Comparison of ENCODE assay signal across 18 cellular contexts in genomic region chr3:183811638-183812037, GRCh38. TPM values are rescaled to one million over a fixed set of nuclear protein-coding genes. Genes with fewer than 3 reads are reported as not detected.
DNase-seq lines count a peak whose midpoint lies in the region; ATAC-seq, FAIRE-seq and TF ChIP-seq lines count a peak whose summit lies in the region.
"Had no signal": no experiment of that assay in that cellular context is flagged by ENCODE, and none has a peak within 500 bp of the region (broad histone marks: within the 10 kb centered on the region; RNA-seq: fewer than 3 reads in every experiment).

No MANE protein-coding gene starts in this region.

- H3K4me3 Mint-ChIP-seq in WTC11 (no peak overlapping the region), progenitor cell of endocrine pancreas (ENCODE audit: low read depth) (no peak overlapping the region)
- H3K4me3 Mint-ChIP-seq in stimulated activated naive B cell treated with anti-CD40 and anti-IgM and Interleukin-4, amounts not matched to agents 10 μg/mL and 1 μg/mL and 100 μg/mL, for 72 hours, result no peak overlapping the region
- H3K4me3 Mint-ChIP-seq: CD8-positive, alpha-beta T cell had no signal

- H3K27me3 ChIP-seq in dorsolateral prefrontal cortex (no peaks in the 10 kb centered on the region), pancreas (no peaks in the 10 kb centered on the region)

- peak overlapping the region; percentile 65; the same call in 1 of the 2 replicates for H3K27ac Mint-ChIP-seq in WTC11
- no peak overlapping the region for H3K27ac Mint-ChIP-seq in stimulated activated naive B cell treated with anti-CD40 and anti-IgM and Interleukin-4, amounts not matched to agents 10 μg/mL and 1 μg/mL and 100 μg/mL, for 72 hours
- H3K27ac Mint-ChIP-seq in progenitor cell of endocrine pancreas, result no peak overlapping the region
- H3K27ac Mint-ChIP-seq: CD8-positive, alpha-beta T cell had no signal

- H3K9me3 Mint-ChIP-seq in WTC11, result no peaks in the 10 kb centered on the region
- no peaks in the 10 kb centered on the region for H3K9me3 Mint-ChIP-seq in stimulated activated naive B cell treated with anti-CD40 and anti-IgM and Interleukin-4, amounts not matched to agents 10 μg/mL and 1 μg/mL and 100 μg/mL, for 72 hours
- no peaks in the 10 kb centered on the region for H3K9me3 Mint-ChIP-seq in progenitor cell of endocrine pancreas (ENCODE audit: low read depth)
- H3K9me3 Mint-ChIP-seq: CD8-positive, alpha-beta T cell had no signal

- H3K27me3 Mint-ChIP-seq in WTC11 (ENCODE audit: low read depth) (no peaks in the 10 kb centered on the region), progenitor cell of endocrine pancreas (no peaks in the 10 kb centered on the region)
- no peaks in the 10 kb centered on the region for H3K27me3 Mint-ChIP-seq in stimulated activated naive B cell treated with anti-CD40 and anti-IgM and Interleukin-4, amounts not matched to agents 10 μg/mL and 1 μg/mL and 100 μg/mL, for 72 hours

- ATAC-seq in WTC11 (no peak), pancreas (peak in 2 of 4 donors; percentile 6 to 7), GM18519 (IDR thresholded peaks at IDR 0.05; ENCODE audit: low FRiP score, unreplicated experiment) (no peak)
- ATAC-seq in stimulated activated naive B cell treated with anti-CD40 and anti-IgM and Interleukin-4, amounts not matched to agents 10 μg/mL and 1 μg/mL and 100 μg/mL, for 72 hours (replicated peaks), result no peak
- ATAC-seq: CD8-positive, alpha-beta T cell; PC-3 had no signal

- H3K36me3 ChIP-seq in pancreas, result peaks cover 0 to 14% (median 2%) of the 10 kb centered on the region in 3 donors

- 86 to 88% methylated on average over 11 of the region's 11 CpGs for WGBS in pancreas, 2 donors

- H3K27ac ChIP-seq in RWPE1 (peak overlapping the region; percentile 52), dorsolateral prefrontal cortex (peak overlapping the region in 58 of 59 donors; percentile 40 to 100 (median 99)), pancreas (peak overlapping the region; percentile 74 to 87 (median 80))

- POLR2A ChIA-PET in RWPE1 (lab: Yijun Ruan, JAX; ENCODE audit: low non-redundant PET), result no interaction called here
- POLR2A ChIA-PET in WTC11 (lab: Charles Lee), result no interaction called here

- H3K9me3 ChIP-seq in pancreas, result no peaks in the 10 kb centered on the region

- peak; percentile 40 for DNase-seq in RWPE1 (ENCODE audit: low spot score)
- DNase-seq in WTC11 (ENCODE audit: low spot score), result no peak
- peak in 1 of 10 donors; percentile 14 for DNase-seq in dorsolateral prefrontal cortex
- DNase-seq in pancreas, result peak in 1 of 6 donors; percentile 30
- no peak for DNase-seq in stimulated activated naive B cell treated with anti-CD40 and anti-IgM and Interleukin-4, amounts not matched to agents 10 μg/mL and 1 μg/mL and 100 μg/mL, for 72 hours
- DNase-seq in progenitor cell of endocrine pancreas (ENCODE audit: low spot score, unreplicated experiment), result no peak
- DNase-seq: CD8-positive, alpha-beta T cell; DMS79 treated with DMSO at 0.1 percent for 48 hours; GDM1; GOT3; NCI-H2107; NCI-H345; NCI-H69; PC-3 had no signal

- H3K36me3 Mint-ChIP-seq in WTC11 (peaks cover 61% of the 10 kb centered on the region), progenitor cell of endocrine pancreas (ENCODE audit: insufficient read depth) (peaks cover 37% of the 10 kb centered on the region)
- peaks cover 37 to 52% of the 10 kb centered on the region in 2 donors for H3K36me3 Mint-ChIP-seq in stimulated activated naive B cell treated with anti-CD40 and anti-IgM and Interleukin-4, amounts not matched to agents 10 μg/mL and 1 μg/mL and 100 μg/mL, for 72 hours

- FAIRE-seq in pancreas (lab: Jason Lieb, UNC), result no peak
- FAIRE-seq: D721Med, GM12892, HTR-8/SVneo had no signal

- H3K4me3 ChIP-seq in dorsolateral prefrontal cortex (no peak overlapping the region), pancreas (no peak overlapping the region)

- no peaks in the 10 kb centered on the region for H3K4me1 Mint-ChIP-seq in WTC11
- H3K4me1 Mint-ChIP-seq in stimulated activated naive B cell treated with anti-CD40 and anti-IgM and Interleukin-4, amounts not matched to agents 10 μg/mL and 1 μg/mL and 100 μg/mL, for 72 hours, result peaks cover 0 to 2% of the 10 kb centered on the region in 2 donors
- peaks cover 2% of the 10 kb centered on the region for H3K4me1 Mint-ChIP-seq in progenitor cell of endocrine pancreas (ENCODE audit: low read depth)

- CTCF ChIA-PET in RWPE1 (lab: Yijun Ruan, JAX) (interaction anchor here (0.6 kb wide), 1 partner anchor 73 kb away, joined by 3 read pairs; the partner anchor contains the start of gene PARL), WTC11 (lab: Charles Lee) (no interaction called here)

- H3K4me1 ChIP-seq in pancreas, result peaks cover 13 to 26% (median 25%) of the 10 kb centered on the region in 3 donors

- TF ChIP-seq CTCF in RWPE1 (conservative IDR thresholded peaks at IDR 0.05; ENCODE audit: low read depth) (no peak), WTC11 (IDR thresholded peaks at IDR 0.05) (no peak), dorsolateral prefrontal cortex (IDR thresholded peaks at IDR 0.05 in 54 of 56, conservative IDR thresholded peaks at IDR 0.05 in 2 of 56; ENCODE audit: low read depth in 1 of 56, partially characterized antibody in 56 of 56) (no peak), pancreas (IDR thresholded peaks at IDR 0.05) (no peak), progenitor cell of endocrine pancreas (IDR thresholded peaks at IDR 0.05; ENCODE audit: unreplicated experiment) (no peak)

- intact Hi-C loops in dorsolateral prefrontal cortex (cut with DNase I), result no loop called here
- intact Hi-C loops in pancreas (cut with DNase I), result no loop called here

TF ChIP-seq in WTC11, 78 proteins besides CTCF, POLR2A, EP300 and RAD21 (continues in another document):
- TF ChIP-seq PRRX2 (CRISPR knock-in tag; IDR thresholded peaks at IDR 0.05) (no peak), ETV6 (CRISPR knock-in tag; IDR thresholded peaks at IDR 0.05) (no peak), CREB1 (CRISPR knock-in tag; IDR thresholded peaks at IDR 0.05) (no peak), MXD4 (CRISPR knock-in tag; IDR thresholded peaks at IDR 0.05; ENCODE audit: borderline replicate concordance) (no peak), TEAD4 (CRISPR knock-in tag; IDR thresholded peaks at IDR 0.05) (no peak), USF1 (CRISPR knock-in tag; IDR thresholded peaks at IDR 0.05) (no peak), STAT6 (CRISPR knock-in tag; conservative IDR thresholded peaks at IDR 0.05; ENCODE audit: low read depth) (no peak)
- TF ChIP-seq, protein P1, sequence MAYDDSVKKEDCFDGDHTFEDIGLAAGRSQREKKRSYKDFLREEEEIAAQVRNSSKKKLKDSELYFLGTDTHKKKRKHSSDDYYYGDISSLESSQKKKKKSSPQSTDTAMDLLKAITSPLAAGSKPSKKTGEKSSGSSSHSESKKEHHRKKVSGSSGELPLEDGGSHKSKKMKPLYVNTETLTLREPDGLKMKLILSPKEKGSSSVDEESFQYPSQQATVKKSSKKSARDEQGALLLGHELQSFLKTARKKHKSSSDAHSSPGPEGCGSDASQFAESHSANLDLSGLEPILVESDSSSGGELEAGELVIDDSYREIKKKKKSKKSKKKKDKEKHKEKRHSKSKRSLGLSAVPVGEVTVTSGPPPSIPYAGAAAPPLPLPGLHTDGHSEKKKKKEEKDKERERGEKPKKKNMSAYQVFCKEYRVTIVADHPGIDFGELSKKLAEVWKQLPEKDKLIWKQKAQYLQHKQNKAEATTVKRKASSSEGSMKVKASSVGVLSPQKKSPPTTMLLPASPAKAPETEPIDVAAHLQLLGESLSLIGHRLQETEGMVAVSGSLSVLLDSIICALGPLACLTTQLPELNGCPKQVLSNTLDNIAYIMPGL (CRISPR knock-in tag; IDR thresholded peaks at IDR 0.05), result no peak

RNA-seq across cellular contexts. Expression of gene MAP6D1, which starts 13.7 kb away (rescaled TPM):
- 4.3 to 6.3 TPM (median 5.0 TPM) in 3 replicates for total RNA-seq in WTC11 (2021)
- 100 to 1,000 TPM in 6 of 120 experiments, 10 to 100 TPM in 114; 22.2 to 201 (median 55.1) TPM for total RNA-seq in dorsolateral prefrontal cortex
- total RNA-seq in pancreas, result 1 to 10 TPM; 2.5 to 6.3 (median 3.7) TPM
- 1 to 10 TPM; 1.4 to 2.7 TPM for polyA plus RNA-seq in pancreas
- total RNA-seq in progenitor cell of endocrine pancreas, result 1.9 and 2.4 TPM in 2 replicates
